In the genomic region with DNA sequence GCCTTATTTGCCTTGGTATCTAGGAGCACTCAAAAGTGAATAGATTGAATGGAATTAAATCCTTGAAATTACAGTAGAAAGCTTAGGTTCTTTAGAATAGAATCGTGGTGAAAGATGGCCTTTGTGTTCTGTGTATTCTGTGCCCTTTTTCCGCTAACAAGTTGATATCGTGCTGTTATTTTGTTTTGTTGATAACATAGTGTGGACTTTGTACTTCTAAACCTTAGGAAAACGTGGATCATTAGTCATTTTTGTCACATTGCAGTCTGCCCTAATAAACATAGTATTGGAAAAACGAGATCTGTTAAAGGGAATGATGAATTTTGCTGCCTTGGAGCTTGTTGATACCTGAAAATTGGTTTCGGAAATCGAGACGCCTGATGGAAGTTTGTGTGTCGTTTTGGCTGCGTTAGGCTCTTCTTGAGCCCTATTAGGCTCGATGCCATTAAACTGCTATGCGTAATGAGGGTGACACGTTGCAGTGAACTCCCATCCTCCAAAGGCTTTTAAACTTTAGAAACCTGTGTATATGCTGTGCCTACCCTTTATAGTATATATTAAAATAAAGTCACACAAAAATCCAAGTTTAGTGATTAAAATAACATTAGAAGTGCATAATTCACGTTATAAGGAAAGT, we compare ENCODE assay signal across 16 cellular contexts.
DNase-seq lines count a peak whose midpoint lies in the region; ATAC-seq, FAIRE-seq and TF ChIP-seq lines count a peak whose summit lies in the region.
"Had no signal": no experiment of that assay in that cellular context is flagged by ENCODE, and none has a peak within 500 bp of the region (broad histone marks: within the 10 kb centered on the region; RNA-seq: fewer than 3 reads in every experiment).

No MANE protein-coding gene starts in this region.

- H4K20me1 ChIP-seq in keratinocyte (ENCODE audit: control insufficient read depth, extremely low read depth, insufficient read depth, low read length): no peaks in the 10 kb centered on the region
- H4K20me1 ChIP-seq: BLaER1 had no signal

- intact Hi-C loops in Calu3 (cut with micrococcal nuclease; ENCODE audit: unreplicated experiment) (no loop called here), Panc1 (cut with micrococcal nuclease; ENCODE audit: unreplicated experiment) (no loop called here), stomach (cut with DNase I; ENCODE audit: low total_unique reads) (no loop called here)

- CTCF ChIA-PET in Calu3 (lab: Charles Lee) (no interaction called here), Panc1 (lab: Charles Lee) (interaction anchor here (0.6 kb wide), 1 partner anchor 258 kb away, joined by 3 read pairs; no protein-coding TSS in a partner anchor)

- no peak overlapping the region for H3K4me3 ChIP-seq in Panc1 (ENCODE audit: low read depth in 2 of 2, low read length in 2 of 2)
- H3K4me3 ChIP-seq in keratinocyte (ENCODE audit: control insufficient read depth in 2 of 3, extremely low read depth in 1 of 3, insufficient read depth in 2 of 3, low read depth in 1 of 3, low read length in 3 of 3): no peak overlapping the region
- H3K4me3 ChIP-seq in stomach: no peak overlapping the region
- H3K4me3 ChIP-seq in tibial nerve: no peak overlapping the region
- H3K4me3 ChIP-seq: BLaER1, SK-N-MC had no signal

- H3K4me1 ChIP-seq in Panc1 (ENCODE audit: control insufficient read depth, insufficient read depth, low read length) (peaks cover 28% of the 10 kb centered on the region), keratinocyte (ENCODE audit: control insufficient read depth, extremely low read depth, insufficient read depth, low read length) (peaks cover 5% of the 10 kb centered on the region), stomach (peaks cover 7 to 50% (median 27%) of the 10 kb centered on the region in 4 donors), tibial nerve (peaks cover 0 to 17% (median 5%) of the 10 kb centered on the region in 4 donors)

- no peaks in the 10 kb centered on the region for H3K27me3 ChIP-seq in Panc1 (ENCODE audit: control insufficient read depth, insufficient read depth, low read length)
- H3K27me3 ChIP-seq in keratinocyte (ENCODE audit: control insufficient read depth, extremely low read depth, insufficient read depth, low read length): no peaks in the 10 kb centered on the region
- H3K27me3 ChIP-seq in stomach: no peaks in the 10 kb centered on the region
- no peaks in the 10 kb centered on the region for H3K27me3 ChIP-seq in tibial nerve
- H3K27me3 ChIP-seq: BLaER1 had no signal

- no peaks in the 10 kb centered on the region for H3K79me2 ChIP-seq in keratinocyte (ENCODE audit: control insufficient read depth, insufficient read depth, low read length)

- no peak for TF ChIP-seq CTCF in Calu3 (IDR thresholded peaks at IDR 0.05; ENCODE audit: unreplicated experiment)
- TF ChIP-seq CTCF in Panc1 (IDR thresholded peaks at IDR 0.05): no peak
- no peak for TF ChIP-seq CTCF in keratinocyte (optimal IDR thresholded peaks at IDR 0.05 in 1 of 3, IDR thresholded peaks at IDR 0.05 in 1 of 3, conservative IDR thresholded peaks at IDR 0.05 in 1 of 3; ENCODE audit: extremely low read depth in 1 of 3, insufficient read depth in 2 of 3, low read length in 3 of 3)
- TF ChIP-seq CTCF in stomach (IDR thresholded peaks at IDR 0.05): no peak
- no peak for TF ChIP-seq CTCF in tibial nerve (IDR thresholded peaks at IDR 0.05)

- H3K9ac ChIP-seq in keratinocyte (ENCODE audit: control insufficient read depth, extremely low read depth, insufficient read depth, low read length): no peak overlapping the region
- H3K9ac ChIP-seq: BLaER1 had no signal

- H3K9me3 Mint-ChIP-seq in Calu3 (ENCODE audit: low read depth, unreplicated experiment): no peaks in the 10 kb centered on the region

- peak overlapping the region; percentile 19 for H3K27ac Mint-ChIP-seq in Calu3 (ENCODE audit: unreplicated experiment)

- ATAC-seq in Panc1 (no peak), GM21367 (IDR thresholded peaks at IDR 0.05; ENCODE audit: unreplicated experiment) (no peak), HG03045 (IDR thresholded peaks at IDR 0.05; ENCODE audit: unreplicated experiment) (no peak)
- ATAC-seq: Right ventricle myocardium inferior had no signal

- H3K4me3 Mint-ChIP-seq in Calu3 (ENCODE audit: low read depth, unreplicated experiment): peak overlapping the region; percentile 39

- TF ChIP-seq EP300 in stomach (IDR thresholded peaks at IDR 0.05) (no peak), tibial nerve (IDR thresholded peaks at IDR 0.05) (no peak)

- H3K4me1 Mint-ChIP-seq in Calu3 (ENCODE audit: low read depth, unreplicated experiment): peaks cover 75% of the 10 kb centered on the region

- H3K9me3 ChIP-seq in Panc1 (ENCODE audit: control insufficient read depth, insufficient read depth, low read depth, low read length): no peaks in the 10 kb centered on the region
- H3K9me3 ChIP-seq in keratinocyte (ENCODE audit: control insufficient read depth, low read depth, low read length): peaks cover 2% of the 10 kb centered on the region
- no peaks in the 10 kb centered on the region for H3K9me3 ChIP-seq in stomach
- no peaks in the 10 kb centered on the region for H3K9me3 ChIP-seq in tibial nerve

- POLR2A ChIA-PET in Panc1 (lab: Charles Lee): interaction anchor here (0.6 kb wide), 1 partner anchor 14 kb away, joined by 6 read pairs; no protein-coding TSS in a partner anchor

- H3K27ac ChIP-seq in Panc1 (ENCODE audit: low read length): peak overlapping the region; percentile 29; the same call in 1 of the 2 replicates
- no peak overlapping the region for H3K27ac ChIP-seq in keratinocyte (ENCODE audit: control insufficient read depth, insufficient read depth, low read length)
- peak overlapping the region in 4 of 5 donors; percentile 18 to 47 (median 28) for H3K27ac ChIP-seq in stomach
- H3K27ac ChIP-seq in tibial nerve: no peak overlapping the region
- H3K27ac ChIP-seq: BLaER1, SK-N-MC had no signal

- H3K27me3 Mint-ChIP-seq in Calu3 (ENCODE audit: unreplicated experiment): no peaks in the 10 kb centered on the region

- FAIRE-seq in keratinocyte (lab: Jason Lieb, UNC): peak; percentile 58
- FAIRE-seq: GM18507 had no signal

- in situ Hi-C loops in Panc1 (cut with HindIII; ENCODE audit: low pct_unique_long_range_greater_than_20kb, low sequenced_read_pairs): no loop called here

- DNase-seq in Calu3: no peak
- DNase-seq in Panc1 (ENCODE audit: low read depth, low spot score): no peak
- DNase-seq in keratinocyte (ENCODE audit: low read depth, low spot score): no peak
- DNase-seq in stomach: no peak
- DNase-seq in tibial nerve (ENCODE audit: low spot score in 2 of 2): no peak
- DNase-seq: HCEC 1CT, KG1, NCI-H1048, NCI-H2107, NCI-H226 had no signal

- BruUV-seq in Calu3 (replicated peaks; lab: Mats Ljungman, UMichigan): no TSS peak
- no TSS peak for BruUV-seq in Panc1 (replicated peaks; lab: Mats Ljungman, UMichigan)

- TF ChIP-seq POLR2A in stomach (IDR thresholded peaks at IDR 0.05) (no peak), tibial nerve (IDR thresholded peaks at IDR 0.05) (no peak)

- WGBS in stomach, 5 donors: 27 to 51% (median 38%) methylated on average over 14 of the region's 14 CpGs
- WGBS in tibial nerve, 2 donors: 79 to 81% methylated on average over 14 of the region's 14 CpGs

- peak overlapping the region; percentile 9 for H3K4me2 ChIP-seq in keratinocyte (ENCODE audit: control insufficient read depth, extremely low read depth, insufficient read depth, low read depth, low read length)
- H3K4me2 ChIP-seq: BLaER1 had no signal

- H3K36me3 ChIP-seq in Panc1 (ENCODE audit: control insufficient read depth, insufficient read depth, low read length) (no peaks in the 10 kb centered on the region), keratinocyte (ENCODE audit: control insufficient read depth in 2 of 2, extremely low read depth in 1 of 2, insufficient read depth in 2 of 2, low read length in 2 of 2) (no peaks in the 10 kb centered on the region), stomach (no peaks in the 10 kb centered on the region), tibial nerve (no peaks in the 10 kb centered on the region)
- H3K36me3 ChIP-seq: BLaER1 had no signal

- H3K36me3 Mint-ChIP-seq in Calu3 (ENCODE audit: insufficient read depth, unreplicated experiment): peaks cover 13% of the 10 kb centered on the region

- H2AFZ ChIP-seq in keratinocyte (ENCODE audit: control insufficient read depth, low read length): no peak overlapping the region

- dilution Hi-C loops in keratinocyte (cut with MboI; ENCODE audit: extremely low pct_ligation_motif_present, low sequenced_read_pairs): no loop called here

- no peaks in the 10 kb centered on the region for H3K9me1 ChIP-seq in keratinocyte (ENCODE audit: control insufficient read depth, extremely low read depth, insufficient read depth, low read length)

Comparison
In these comparisons a context has a peak if more than half of its experiments do, and no peak if none do; other contexts are left out.
1. H3K27ac ChIP-seq: peak in Panc1 (single experiment) and stomach (4 of 5); none in keratinocyte (single experiment) and tibial nerve (0 of 4).